23 cellular contexts compared by ENCODE assay signal in the genomic region with DNA sequence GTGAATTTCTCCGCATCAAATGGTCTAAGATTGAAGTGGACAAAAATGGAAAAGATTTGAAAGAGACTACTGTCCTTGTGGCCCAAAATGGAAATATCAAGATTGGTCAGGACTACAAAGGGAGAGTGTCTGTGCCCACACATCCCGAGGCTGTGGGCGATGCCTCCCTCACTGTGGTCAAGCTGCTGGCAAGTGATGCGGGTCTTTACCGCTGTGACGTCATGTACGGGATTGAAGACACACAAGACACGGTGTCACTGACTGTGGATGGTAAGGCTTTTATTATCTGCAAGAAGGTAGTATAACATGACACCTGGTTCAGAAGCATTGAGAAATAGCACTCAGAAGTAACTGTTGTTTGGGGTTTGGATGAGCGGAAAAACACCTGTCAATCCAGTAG. TPM values are rescaled to one million over a fixed set of nuclear protein-coding genes. Genes with fewer than 3 reads are reported as not detected.
DNase-seq lines count a peak whose midpoint lies in the region; ATAC-seq and TF ChIP-seq lines count a peak whose summit lies in the region.
"Had no signal": no experiment of that assay in that cellular context is flagged by ENCODE, and none has a peak within 500 bp of the region (broad histone marks: within the 10 kb centered on the region; RNA-seq: fewer than 3 reads in every experiment).

No MANE protein-coding gene starts in this region.

- H3K27me3 Mint-ChIP-seq in activated CD4-positive, alpha-beta memory T cell treated with anti-CD3 and anti-CD28 coated beads, Interleukin-2, amount 10 ng/mL, durations not matched to agents 7 days and 5 days = peaks cover 22% of the 10 kb centered on the region

- H3K4me2 ChIP-seq in IMR-90 (ENCODE audit: low read depth, low read length) (no peak overlapping the region), mesenchymal stem cell (ENCODE audit: low read length, poor library complexity, severe bottlenecking) (no peak overlapping the region), neural cell (ENCODE audit: low read length) (peak overlapping the region; percentile 76)
- H3K4me2 ChIP-seq: BLaER1 treated with 17β-estradiol and CSF1 and Interleukin-3, amounts not matched to agents 10 nM and 100 nM had no signal

- H3K4me1 Mint-ChIP-seq in activated CD4-positive, alpha-beta memory T cell treated with anti-CD3 and anti-CD28 coated beads, Interleukin-2, amount 10 ng/mL, durations not matched to agents 7 days and 5 days = no peaks in the 10 kb centered on the region
- H3K4me1 Mint-ChIP-seq: CD8-positive, alpha-beta memory T cell had no signal

- ATAC-seq in IMR-90 (ENCODE audit: low read depth) = no peak
- ATAC-seq: GM12878 had no signal

- H3K4me3 ChIP-seq in cardiac muscle cell = no peak overlapping the region
- H3K4me3 ChIP-seq in left ventricle myocardium inferior = no peak overlapping the region
- no peak overlapping the region for H3K4me3 ChIP-seq in IMR-90 (ENCODE audit: insufficient read depth, low read depth, low read length)
- no peak overlapping the region for H3K4me3 ChIP-seq in mesenchymal stem cell (ENCODE audit: insufficient read depth in 1 of 2, low read depth in 1 of 2, low read length in 2 of 2)
- peak overlapping the region; percentile 84 for H3K4me3 ChIP-seq in neural cell (ENCODE audit: low read length)
- H3K4me3 ChIP-seq: BLaER1 treated with 17β-estradiol and CSF1 and Interleukin-3, amounts not matched to agents 10 nM and 100 nM; GM12878; GM23248; HAP-1 had no signal

- no peak overlapping the region for H3K14ac ChIP-seq in IMR-90 (replicated peaks; ENCODE audit: low read depth, low read length)
- H3K14ac ChIP-seq in mesenchymal stem cell (ENCODE audit: low read length in 2 of 2) = peak overlapping the region in 1 of 2 experiments; percentile 60

- POLR2A ChIA-PET in IMR-90 (lab: Charles Lee; ENCODE audit: unreplicated experiment) = no interaction called here
- POLR2A ChIA-PET in activated CD4-positive, alpha-beta memory T cell treated with anti-CD3 and anti-CD28 coated beads, Interleukin-2, amount 10 ng/mL, durations not matched to agents 7 days and 5 days (lab: Charles Lee) = no interaction called here

- H2AK5ac ChIP-seq in IMR-90 (ENCODE audit: low read depth, low read length) = peak overlapping the region; percentile 87
- H2AK5ac ChIP-seq in mesenchymal stem cell (ENCODE audit: low read length, severe bottlenecking) = peak overlapping the region; percentile 77

- no peak overlapping the region for H3K23ac ChIP-seq in IMR-90 (ENCODE audit: low read depth, low read length)
- H3K23ac ChIP-seq in mesenchymal stem cell (ENCODE audit: low read length in 2 of 2) = no peak overlapping the region

- TF ChIP-seq RAD21 in IMR-90 (IDR thresholded peaks at IDR 0.05; ENCODE audit: low read length) (no peak), neural cell (conservative IDR thresholded peaks at IDR 0.05) (no peak)

- H3K9me3 Mint-ChIP-seq in activated CD4-positive, alpha-beta memory T cell treated with anti-CD3 and anti-CD28 coated beads, Interleukin-2, amount 10 ng/mL, durations not matched to agents 7 days and 5 days = peaks cover 2% of the 10 kb centered on the region
- H3K9me3 Mint-ChIP-seq: CD14-positive monocyte; CD4-positive, alpha-beta T cell; HFFc6 had no signal

- H2AFZ ChIP-seq in IMR-90 (replicated peaks; ENCODE audit: low read length, poor library complexity) (no peak overlapping the region), mesenchymal stem cell (ENCODE audit: low read depth, low read length) (no peak overlapping the region), neural cell (ENCODE audit: low read depth, low read length) (no peak overlapping the region)
- H2AFZ ChIP-seq: GM23248 had no signal

- H4K20me1 ChIP-seq in IMR-90 (ENCODE audit: insufficient read depth, low read length) (no peaks in the 10 kb centered on the region), neural cell (ENCODE audit: insufficient read depth) (peaks cover 95% of the 10 kb centered on the region)
- H4K20me1 ChIP-seq: BLaER1 treated with 17β-estradiol and CSF1 and Interleukin-3, amounts not matched to agents 10 nM and 100 nM had no signal

- H3K27ac ChIP-seq in cardiac muscle cell (peak overlapping the region; percentile 32), left ventricle myocardium inferior (replicated peaks) (no peak overlapping the region), IMR-90 (ENCODE audit: insufficient read depth, low read length) (no peak overlapping the region), mesenchymal stem cell (ENCODE audit: low read length, poor library complexity, severe bottlenecking) (no peak overlapping the region), neural cell (ENCODE audit: low read length) (peak overlapping the region; percentile 99)
- H3K27ac ChIP-seq: 22Rv1; BLaER1 treated with 17β-estradiol and CSF1 and Interleukin-3, amounts not matched to agents 10 nM and 100 nM; GM23248 had no signal

- H4K8ac ChIP-seq in IMR-90 (ENCODE audit: low read depth in 2 of 2, low read length in 2 of 2) (0 out of 4 replicates have a peak overlapping the region, but pooled peaks of 1 of the 2 experiments have one; percentile 45), mesenchymal stem cell (ENCODE audit: low read length) (no peak overlapping the region)

- H2BK120ac ChIP-seq in IMR-90 (ENCODE audit: low read depth, low read length) = peak overlapping the region; percentile 68
- peak overlapping the region; percentile 27 for H2BK120ac ChIP-seq in mesenchymal stem cell (ENCODE audit: low read depth, low read length)

- no peak overlapping the region for H3K56ac ChIP-seq in IMR-90 (ENCODE audit: extremely low read depth, insufficient read depth, low read length)

- TF ChIP-seq POLR2A in IMR-90 (IDR thresholded peaks at IDR 0.05; ENCODE audit: low read depth, low read length) = no peak

- no peak for TF ChIP-seq CTCF in cardiac muscle cell (IDR thresholded peaks at IDR 0.05; ENCODE audit: low read depth, low read length)
- no peak for TF ChIP-seq CTCF in left ventricle myocardium inferior (IDR thresholded peaks at IDR 0.05; ENCODE audit: borderline replicate concordance)
- no peak for TF ChIP-seq CTCF in IMR-90 (conservative IDR thresholded peaks at IDR 0.05; ENCODE audit: low read depth, low read length)
- TF ChIP-seq CTCF in neural cell (IDR thresholded peaks at IDR 0.05; ENCODE audit: poor library complexity, severe bottlenecking) = no peak

- BruUV-seq in IMR-90 (replicated peaks; lab: Mats Ljungman, UMichigan) = no TSS peak

- H3K27ac Mint-ChIP-seq in activated CD4-positive, alpha-beta memory T cell treated with anti-CD3 and anti-CD28 coated beads, Interleukin-2, amount 10 ng/mL, durations not matched to agents 7 days and 5 days = no peak overlapping the region
- H3K27ac Mint-ChIP-seq: CD4-positive, alpha-beta T cell; CD8-positive, alpha-beta memory T cell; HFFc6 had no signal

- H3K4me1 ChIP-seq in cardiac muscle cell (ENCODE audit: low read depth) = peaks cover 24% of the 10 kb centered on the region
- no peaks in the 10 kb centered on the region for H3K4me1 ChIP-seq in left ventricle myocardium inferior
- H3K4me1 ChIP-seq in IMR-90 (ENCODE audit: control insufficient read depth, insufficient read depth, low read length) = peaks cover 7% of the 10 kb centered on the region
- peaks cover 5% of the 10 kb centered on the region for H3K4me1 ChIP-seq in mesenchymal stem cell (ENCODE audit: control insufficient read depth, insufficient read depth, low read depth, low read length)
- H3K4me1 ChIP-seq: BE2C; BLaER1 treated with 17β-estradiol and CSF1 and Interleukin-3, amounts not matched to agents 10 nM and 100 nM; HAP-1 had no signal

- TF ChIP-seq EP300 in neural cell (conservative IDR thresholded peaks at IDR 0.05; ENCODE audit: poor library complexity, severe bottlenecking) = no peak

- dilution Hi-C loops in IMR-90 (cut with HindIII; ENCODE audit: low sequenced_read_pairs, unreplicated experiment) = no loop called here

- peaks cover 8% of the 10 kb centered on the region for H3K9me1 ChIP-seq in IMR-90 (ENCODE audit: insufficient read depth, low read length)

- H2BK12ac ChIP-seq in mesenchymal stem cell (ENCODE audit: low read length in 2 of 2) = peak overlapping the region; percentile 69 to 97

- no peaks in the 10 kb centered on the region for H3K36me3 Mint-ChIP-seq in activated CD4-positive, alpha-beta memory T cell treated with anti-CD3 and anti-CD28 coated beads, Interleukin-2, amount 10 ng/mL, durations not matched to agents 7 days and 5 days (ENCODE audit: low read depth)
- H3K36me3 Mint-ChIP-seq: CD8-positive, alpha-beta memory T cell had no signal

- H3K18ac ChIP-seq in IMR-90 (ENCODE audit: low read depth, low read length) (peak overlapping the region; percentile 9; the same call in 1 of the 2 replicates), mesenchymal stem cell (ENCODE audit: low read depth in 1 of 2, low read length in 2 of 2) (peak overlapping the region; percentile 14 to 84)

- H3K4ac ChIP-seq in IMR-90 (ENCODE audit: low read depth, low read length) (peak overlapping the region; percentile 8; the same call in 1 of the 2 replicates), mesenchymal stem cell (ENCODE audit: low read depth in 1 of 2, low read length in 2 of 2) (peak overlapping the region in 1 of 2 experiments; percentile 57)

- peak overlapping the region; percentile 76; the same call in 2 of the 3 replicates for H2BK15ac ChIP-seq in IMR-90 (ENCODE audit: low read depth, low read length)
- H2BK15ac ChIP-seq in mesenchymal stem cell (ENCODE audit: low read depth, poor library complexity, severe bottlenecking) = no peak overlapping the region

- peak overlapping the region; percentile 17 for H2BK5ac ChIP-seq in IMR-90 (ENCODE audit: low read depth, low read length, poor library complexity, severe bottlenecking)
- H2BK5ac ChIP-seq in mesenchymal stem cell (ENCODE audit: low read depth, low read length, poor library complexity, severe bottlenecking) = no peak overlapping the region

- CTCF ChIA-PET in IMR-90 (lab: Yijun Ruan, JAX) = no interaction called here
- CTCF ChIA-PET in activated CD4-positive, alpha-beta memory T cell treated with anti-CD3 and anti-CD28 coated beads, Interleukin-2, amount 10 ng/mL, durations not matched to agents 7 days and 5 days (lab: Charles Lee) = no interaction called here

- no peak overlapping the region for H4K5ac ChIP-seq in IMR-90 (ENCODE audit: low read depth, low read length)

- H3K9me3 ChIP-seq in cardiac muscle cell (ENCODE audit: low read depth) (no peaks in the 10 kb centered on the region), left ventricle myocardium inferior (replicated peaks) (no peaks in the 10 kb centered on the region), IMR-90 (ENCODE audit: control insufficient read depth, insufficient read depth, low read length) (no peaks in the 10 kb centered on the region), mesenchymal stem cell (ENCODE audit: control insufficient read depth, low read length) (no peaks in the 10 kb centered on the region), neural cell (ENCODE audit: low read length) (no peaks in the 10 kb centered on the region)
- H3K9me3 ChIP-seq: BE2C; BLaER1 treated with 17β-estradiol and CSF1 and Interleukin-3, amounts not matched to agents 10 nM and 100 nM; HAP-1 had no signal

- peaks cover 100% of the 10 kb centered on the region for H3K79me2 ChIP-seq in neural cell (replicated peaks; ENCODE audit: insufficient read depth, low read length)

- no peak overlapping the region for H3K4me3 Mint-ChIP-seq in activated CD4-positive, alpha-beta memory T cell treated with anti-CD3 and anti-CD28 coated beads, Interleukin-2, amount 10 ng/mL, durations not matched to agents 7 days and 5 days
- H3K4me3 Mint-ChIP-seq: CD14-positive monocyte; CD4-positive, alpha-beta T cell; CD8-positive, alpha-beta memory T cell; HFFc6 had no signal

- H3K79me1 ChIP-seq in IMR-90 (ENCODE audit: low read depth in 1 of 2, low read length in 2 of 2) (peaks cover 19 to 36% of the 10 kb centered on the region in 2 experiments), mesenchymal stem cell (replicated peaks; ENCODE audit: low read length, poor library complexity, severe bottlenecking) (peaks cover 19% of the 10 kb centered on the region)

- in situ Hi-C loops in IMR-90 (cut with MboI; ENCODE audit: low sequenced_read_pairs) = no loop called here

- H2BK20ac ChIP-seq in IMR-90 (ENCODE audit: low read depth, low read length) = peak overlapping the region; percentile 4

- intact Hi-C loops in left ventricle myocardium inferior (cut with micrococcal nuclease) (no loop called here), IMR-90 (cut with micrococcal nuclease) (no loop called here)

- H2AK9ac ChIP-seq in IMR-90 (replicated peaks; ENCODE audit: low read depth, low read length, poor library complexity) = peak overlapping the region; percentile 11

- no peak for DNase-seq in cardiac muscle cell (ENCODE audit: low read depth in 1 of 2, low spot score in 1 of 2)
- DNase-seq in left ventricle myocardium inferior = no peak
- no peak for DNase-seq in IMR-90
- DNase-seq in mesenchymal stem cell = no peak
- no peak for DNase-seq in activated CD4-positive, alpha-beta memory T cell treated with anti-CD3 and anti-CD28 coated beads, Interleukin-2, amount 10 ng/mL, durations not matched to agents 7 days and 5 days
- DNase-seq in KG1 (lab: John Stamatoyannopoulos, UW) = no peak
- DNase-seq in AG20443 (ENCODE audit: low spot score) = no peak
- DNase-seq: AML-193; BE2C; CD4-positive, alpha-beta T cell; CD8-positive, alpha-beta memory T cell; DMS 273 treated with DMSO at 0.1 percent for 48 hours; DMS79; EL; GDM1; GM23248; HFFc6 had no signal

- no peak overlapping the region for H3K9ac ChIP-seq in IMR-90 (ENCODE audit: low read depth, low read length)
- H3K9ac ChIP-seq in mesenchymal stem cell (ENCODE audit: low read length) = no peak overlapping the region
- peak overlapping the region; percentile 47 for H3K9ac ChIP-seq in neural cell (ENCODE audit: low read length)
- H3K9ac ChIP-seq: BLaER1 treated with 17β-estradiol and CSF1 and Interleukin-3, amounts not matched to agents 10 nM and 100 nM; GM23248 had no signal

- H3K36me3 ChIP-seq in cardiac muscle cell = peaks cover 75% of the 10 kb centered on the region
- H3K36me3 ChIP-seq in left ventricle myocardium inferior = no peaks in the 10 kb centered on the region
- peaks cover 15% of the 10 kb centered on the region for H3K36me3 ChIP-seq in IMR-90 (ENCODE audit: control insufficient read depth, insufficient read depth, low read length)
- H3K36me3 ChIP-seq in mesenchymal stem cell (ENCODE audit: control insufficient read depth in 1 of 2, insufficient read depth in 2 of 2, low read depth in 1 of 2, low read length in 2 of 2) = peaks cover 19 to 98% of the 10 kb centered on the region in 2 experiments
- H3K36me3 ChIP-seq in neural cell (ENCODE audit: insufficient read depth, low read length) = peaks cover 51% of the 10 kb centered on the region
- H3K36me3 ChIP-seq: BE2C; BLaER1 treated with 17β-estradiol and CSF1 and Interleukin-3, amounts not matched to agents 10 nM and 100 nM; HAP-1 had no signal

- H3K9me2 ChIP-seq in neural cell (ENCODE audit: insufficient read depth, low read length) = no peaks in the 10 kb centered on the region

- H4K91ac ChIP-seq in IMR-90 (ENCODE audit: insufficient read depth, low read depth, low read length) = peak overlapping the region; percentile 10; the same call in 1 of the 2 replicates
- H4K91ac ChIP-seq in mesenchymal stem cell (ENCODE audit: low read length) = peak overlapping the region; percentile 73

- H3K27me3 ChIP-seq in cardiac muscle cell = no peaks in the 10 kb centered on the region
- no peaks in the 10 kb centered on the region for H3K27me3 ChIP-seq in left ventricle myocardium inferior (ENCODE audit: low read depth)
- no peaks in the 10 kb centered on the region for H3K27me3 ChIP-seq in IMR-90 (ENCODE audit: control insufficient read depth, insufficient read depth, low read length)
- no peaks in the 10 kb centered on the region for H3K27me3 ChIP-seq in mesenchymal stem cell (ENCODE audit: control insufficient read depth in 1 of 2, insufficient read depth in 1 of 2, low read length in 2 of 2)
- H3K27me3 ChIP-seq in neural cell (ENCODE audit: insufficient read depth, low read depth, low read length) = no peaks in the 10 kb centered on the region
- H3K27me3 ChIP-seq: BE2C; BLaER1 treated with 17β-estradiol and CSF1 and Interleukin-3, amounts not matched to agents 10 nM and 100 nM had no signal

- 94% methylated on average over 3 of the region's 9 CpGs; no CpG with 5 or more reads in 1 of the 2 experiments for WGBS in IMR-90 (ENCODE audit: extremely low coverage in 2 of 2, insufficient read length in 1 of 2), 2 experiments
- WGBS in mesenchymal stem cell = 100% methylated on average over 9 of the region's 9 CpGs

- peaks cover 13% of the 10 kb centered on the region for H3F3A ChIP-seq in neural cell (ENCODE audit: insufficient read depth, low read length, poor library complexity, severe bottlenecking)

RNA-seq across cellular contexts. Expression of gene VCAN, which starts 18.7 kb away (rescaled TPM):
- total RNA-seq in cardiac muscle cell (414 and 618 TPM in 2 replicates), left ventricle myocardium inferior (25.2 TPM), IMR-90 (2012; rRNA removed) (158 and 159 TPM in 2 replicates)
- polyA plus RNA-seq in cardiac muscle cell (184 and 273 TPM in 2 replicates), IMR-90 (2012; rRNA removed) (45.3 and 47.5 TPM in 2 replicates), neural cell (1,185 and 1,274 TPM in 2 replicates)
- 20.7 and 25.5 TPM in 2 replicates for polyA plus RNA-seq in IMR-90 (2012; cell fraction: cytosol; rRNA removed)
- polyA plus RNA-seq in IMR-90 (2012; cell fraction: nucleus; rRNA removed; ENCODE audit: low replicate concordance) = 17.1 and 53.0 TPM in 2 replicates
- polyA plus RNA-seq in mesenchymal stem cell (2013, experiment 1 of 2) = 102 TPM
- polyA plus RNA-seq in mesenchymal stem cell (2013, experiment 2 of 2) = 96.6 TPM
- polyA minus RNA-seq in neural cell = 3,969 and 5,103 TPM in 2 replicates
- under 1 TPM; 0.08 to 0.20 TPM for total RNA-seq in activated CD4-positive, alpha-beta memory T cell treated with anti-CD3 and anti-CD28 coated beads, Interleukin-2, amount 10 ng/mL, durations not matched to agents 7 days and 5 days
- polyA plus RNA-seq: CD8-positive, alpha-beta memory T cell had no signal

Comparison
In these comparisons a context has a peak if more than half of its experiments do, and no peak if none do; other contexts are left out.
1. H3K27ac ChIP-seq: peak in cardiac muscle cell (single experiment) and neural cell (single experiment); none in left ventricle myocardium inferior (single experiment), IMR-90 (single experiment) and mesenchymal stem cell (single experiment).
2. RNA of gene VCAN, which starts 18.7 kb away (total RNA-seq): 414 to 618 TPM in cardiac muscle cell, 158 to 159 TPM in IMR-90 and 25.2 TPM in left ventricle myocardium inferior (single experiment); 0.08 to 0.20 TPM in activated CD4-positive, alpha-beta memory T cell treated with anti-CD3 and anti-CD28 coated beads, Interleukin-2, amount 10 ng/mL, durations not matched to agents 7 days and 5 days; every median in the first group is over 10 times any median in the second.